In the genomic region with DNA sequence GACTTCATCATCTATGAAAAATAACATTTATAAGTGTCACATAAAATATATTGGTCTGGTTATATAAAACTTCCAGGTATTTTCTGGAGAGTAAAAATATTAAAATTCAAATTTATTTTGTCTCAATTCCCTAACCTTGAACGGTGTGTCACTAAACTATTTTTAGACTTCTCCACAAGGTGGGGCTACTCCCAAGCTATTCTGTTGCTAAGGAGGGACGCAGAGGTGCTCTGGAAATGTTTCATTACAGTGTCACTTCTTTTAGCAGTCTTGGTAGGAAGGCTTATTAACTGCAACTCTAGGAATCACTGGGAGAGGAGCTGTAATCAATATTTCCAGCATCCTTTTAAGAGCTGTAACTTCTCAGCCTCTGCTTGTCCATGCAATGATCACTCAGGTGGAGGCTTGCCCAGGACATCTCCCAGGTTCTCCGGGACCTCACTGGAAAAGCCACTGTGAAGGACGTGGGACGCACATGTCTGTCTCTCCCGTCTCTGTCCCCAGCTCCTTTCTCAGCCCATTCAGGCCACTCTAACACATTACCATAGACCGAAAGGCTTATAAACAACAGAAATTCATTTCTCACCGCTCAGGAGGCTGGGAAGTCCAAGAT, we compare ENCODE assay signal across 8 cellular contexts. TPM values are rescaled to one million over a fixed set of nuclear protein-coding genes. Genes with fewer than 3 reads are reported as not detected.
A peak's percentile ranks its signal among the peaks of the same experiment; 100 is the strongest.
DNase-seq lines count a peak whose midpoint lies in the region; ATAC-seq, FAIRE-seq and TF ChIP-seq lines count a peak whose summit lies in the region.

No MANE protein-coding gene starts in this region.

- H3K36me3 ChIP-seq in BJ (ENCODE audit: control insufficient read depth, insufficient read depth, low read length): no peaks in the 10 kb centered on the region

- TF ChIP-seq POLR2A in GM18505 (IDR thresholded peaks at IDR 0.05; ENCODE audit: borderline replicate concordance, extremely low read depth, insufficient read depth, insufficient read length): no peak

- CTCF ChIA-PET in BJ (lab: Yijun Ruan, JAX): interaction anchor here (0.6 to 6.7 kb wide), 11 partner anchors 8 to 673 kb away, joined by 3 to 31 read pairs (median 3); no protein-coding TSS in a partner anchor

- no peak for DNase-seq in BJ (ENCODE audit: low read depth)
- DNase-seq in HTR-8/SVneo (ENCODE audit: insufficient read length, low spot score): peak; percentile 92
- DNase-seq in RPMI7951 (ENCODE audit: low read depth): peak; percentile 50
- DNase-seq in foreskin fibroblast: peak; percentile 10 to 44
- no peak for DNase-seq in posterior vena cava (ENCODE audit: low spot score)
- DNase-seq in stimulated activated CD4-positive, alpha-beta T cell treated with anti-CD3 and anti-CD28 coated beads, Interleukin-4, amount 100 ng/mL, for 1 hour: no peak

- intact Hi-C loops in posterior vena cava (cut with DNase I): no loop called here

- no peak for ATAC-seq in HG02970 (IDR thresholded peaks at IDR 0.05; ENCODE audit: low FRiP score, unreplicated experiment)
- no peak for ATAC-seq in GM18505 (IDR thresholded peaks at IDR 0.05; ENCODE audit: unreplicated experiment)

- FAIRE-seq in HTR-8/SVneo (lab: Jason Lieb, UNC): peak; percentile 92

- H3K4me3 ChIP-seq in BJ (ENCODE audit: low read depth, low read length): no peak overlapping the region
- H3K4me3 ChIP-seq in foreskin fibroblast (ENCODE audit: low read depth in 1 of 2, low read length in 2 of 2): no peak overlapping the region

- H3K27me3 ChIP-seq in BJ (ENCODE audit: control insufficient read depth, insufficient read depth, low read length): 0 out of 2 replicates have a peak, but pooled peaks cover 1% of the 10 kb centered on the region

- TF ChIP-seq CTCF in BJ (IDR thresholded peaks at IDR 0.05; ENCODE audit: insufficient read depth, low read depth, low read length) (peak; percentile 63), foreskin fibroblast (IDR thresholded peaks at IDR 0.05; ENCODE audit: low read depth, low read length) (peak; percentile 30)

- POLR2A ChIA-PET in BJ (lab: Charles Lee): no interaction called here

RNA-seq across cellular contexts. Expression of a gene that starts 32.5 kb away (rescaled TPM):
- 1.1 and 1.8 TPM in 2 replicates for polyA plus RNA-seq in BJ (2011; rRNA removed)
- polyA minus RNA-seq in BJ (2011; rRNA and poly(A)+ RNA removed): 1.6 and 3.1 TPM in 2 replicates
- total RNA-seq in RPMI7951 (2014; rRNA removed; shearing (Covaris generic)): 0.96 and 2.0 TPM in 2 replicates
- under 1 TPM; 0.19 to 0.57 TPM for total RNA-seq in posterior vena cava

Comparison
In these comparisons a context has a peak if more than half of its experiments do, and no peak if none do; other contexts are left out.
1. DNase-seq: peak in HTR-8/SVneo (single experiment), RPMI7951 (single experiment) and foreskin fibroblast (2 of 2); none in BJ (single experiment), posterior vena cava (single experiment) and stimulated activated CD4-positive, alpha-beta T cell treated with anti-CD3 and anti-CD28 coated beads, Interleukin-4, amount 100 ng/mL, for 1 hour (single experiment).